8 cellular contexts compared by ENCODE assay signal in the genomic region with DNA sequence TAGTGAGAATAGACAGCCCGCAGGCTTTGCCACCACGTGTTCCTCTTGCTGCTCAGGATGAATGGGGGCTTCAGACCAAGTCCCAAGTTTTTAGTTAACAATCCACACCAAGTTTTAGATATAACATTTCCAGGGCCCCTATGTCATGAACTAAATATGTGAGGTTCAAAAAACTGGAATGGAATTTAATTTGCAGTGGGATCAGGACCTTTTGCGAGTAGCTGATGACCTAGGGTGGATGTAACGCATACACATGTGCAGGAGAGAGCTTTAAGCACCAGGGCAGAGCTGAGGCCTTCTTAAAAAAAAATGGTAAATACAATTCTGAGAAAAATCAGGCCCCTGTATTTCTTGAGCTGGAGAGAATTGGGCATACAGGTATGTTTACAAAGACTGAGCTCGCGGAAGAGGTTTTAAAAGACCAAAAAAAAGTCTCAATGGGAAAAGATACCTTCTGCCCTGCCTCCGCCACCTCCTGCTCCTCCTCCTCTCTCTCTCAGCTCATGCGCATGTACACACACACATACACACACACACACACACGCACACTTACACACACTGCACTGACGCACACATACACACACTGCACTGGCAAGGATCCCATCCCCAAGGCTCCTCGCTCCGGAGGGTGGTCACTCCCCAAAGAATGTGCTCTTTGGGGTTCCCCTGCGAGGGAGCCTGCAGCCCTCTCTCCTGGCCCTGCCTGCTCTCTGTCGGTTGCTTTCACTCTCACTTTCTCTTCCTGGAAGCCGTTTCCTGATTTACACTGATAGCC. TPM values are rescaled to one million over a fixed set of nuclear protein-coding genes. Genes with fewer than 3 reads are reported as not detected.
DNase-seq lines count a peak whose midpoint lies in the region; FAIRE-seq and TF ChIP-seq lines count a peak whose summit lies in the region.

No MANE protein-coding gene starts in this region.

- peak; percentile 64 for DNase-seq in H7
- peak; percentile 26 for DNase-seq in OCI-LY7 (ENCODE audit: low spot score)
- DNase-seq in astrocyte (ENCODE audit: low read depth): peak; percentile 70
- no peak for DNase-seq in kidney epithelial cell (ENCODE audit: low read depth)
- peak; percentile 44 for DNase-seq in stimulated activated CD4-positive, alpha-beta T cell treated with anti-CD3 and anti-CD28 coated beads, Interleukin-1b, Interleukin-23, amount 100 ng/mL, for 48 hours
- DNase-seq in SIG-M5 treated with dmso at 0.1 percent for 504 hours (lab: John Stamatoyannopoulos, UW; ENCODE audit: unreplicated experiment): no peak
- DNase-seq in NCI-H2227 (lab: John Stamatoyannopoulos, UW; ENCODE audit: unreplicated experiment): no peak

- H3K9me3 Mint-ChIP-seq in astrocyte (ENCODE audit: unreplicated experiment): peaks cover 1% of the 10 kb centered on the region

- H3K4me3 ChIP-seq in GM08714 (ENCODE audit: low read length) (peak overlapping the region; percentile 33; the same call in 1 of the 2 replicates), H7 (ENCODE audit: insufficient read depth, low read depth, low read length) (peak overlapping the region; percentile 9; the same call in 1 of the 2 replicates), OCI-LY7 (ENCODE audit: low read depth, low read length, poor library complexity, severe bottlenecking) (peak overlapping the region; percentile 42), astrocyte (ENCODE audit: insufficient read depth, low read depth, low read length) (peak overlapping the region; percentile 57), kidney epithelial cell (ENCODE audit: low read depth, low read length) (peak overlapping the region; percentile 25)

- H3K27me3 Mint-ChIP-seq in astrocyte (ENCODE audit: low read depth, unreplicated experiment): peaks cover 24% of the 10 kb centered on the region

- no peak for TF ChIP-seq CTCF in OCI-LY7 (conservative IDR thresholded peaks at IDR 0.05; ENCODE audit: low read length)
- TF ChIP-seq CTCF in astrocyte (IDR thresholded peaks at IDR 0.05; ENCODE audit: insufficient read depth, low read depth, low read length): no peak
- no peak for TF ChIP-seq CTCF in kidney epithelial cell (IDR thresholded peaks at IDR 0.05; ENCODE audit: insufficient read depth, low read length, poor library complexity, severe bottlenecking)

- H3K27ac ChIP-seq in OCI-LY7 (ENCODE audit: low read depth, low read length, poor library complexity, severe bottlenecking): no peak overlapping the region
- no peak overlapping the region for H3K27ac ChIP-seq in astrocyte (ENCODE audit: low read depth, low read length)

- intact Hi-C loops in OCI-LY7 (cut with micrococcal nuclease; ENCODE audit: unreplicated experiment): loop anchor here (1.0 kb wide), 1 partner anchor 47 kb away; no protein-coding TSS in a partner anchor

- POLR2A ChIA-PET in OCI-LY7 (lab: Charles Lee): interaction anchor here (1.0 kb wide), 2 partner anchors 29 to 47 kb away, joined by 3 read pairs; no protein-coding TSS in a partner anchor

- FAIRE-seq in astrocyte (lab: Jason Lieb, UNC): no peak

- peak overlapping the region; percentile 58 for H3K27ac Mint-ChIP-seq in astrocyte (ENCODE audit: unreplicated experiment)

- CTCF ChIA-PET in OCI-LY7 (lab: Charles Lee; ENCODE audit: unreplicated experiment): interaction anchor here (0.6 kb wide), 1 partner anchor 829 kb away, joined by 6 read pairs; no protein-coding TSS in a partner anchor

- no peaks in the 10 kb centered on the region for H3K9me3 ChIP-seq in OCI-LY7 (ENCODE audit: low read length)
- H3K9me3 ChIP-seq in astrocyte (ENCODE audit: insufficient read depth, low read depth, low read length): no peaks in the 10 kb centered on the region

- H3K9ac ChIP-seq in astrocyte (ENCODE audit: low read length): peak overlapping the region; percentile 56

- H3K27me3 ChIP-seq in H7 (ENCODE audit: control insufficient read depth, insufficient read depth, low read length): no peaks in the 10 kb centered on the region
- H3K27me3 ChIP-seq in astrocyte (ENCODE audit: insufficient read depth, low read length): peaks cover 8% of the 10 kb centered on the region
- peaks cover 3% of the 10 kb centered on the region for H3K27me3 ChIP-seq in kidney epithelial cell (ENCODE audit: control insufficient read depth, insufficient read depth, low read length)

- H3K4me1 ChIP-seq in OCI-LY7 (ENCODE audit: insufficient read depth, low read length, poor library complexity, severe bottlenecking): peaks cover 4% of the 10 kb centered on the region
- peaks cover 5% of the 10 kb centered on the region for H3K4me1 ChIP-seq in astrocyte (ENCODE audit: insufficient read depth, low read length)

- H3K36me3 ChIP-seq in H7 (replicated peaks; ENCODE audit: control insufficient read depth, insufficient read depth, low read length): no peaks in the 10 kb centered on the region
- H3K36me3 ChIP-seq in OCI-LY7 (ENCODE audit: insufficient read depth, low read length): no peaks in the 10 kb centered on the region
- H3K36me3 ChIP-seq in astrocyte (ENCODE audit: insufficient read depth, low read length): no peaks in the 10 kb centered on the region
- H3K36me3 ChIP-seq in kidney epithelial cell (ENCODE audit: control insufficient read depth, insufficient read depth, low read length): no peaks in the 10 kb centered on the region

- H4K20me1 ChIP-seq in OCI-LY7 (ENCODE audit: insufficient read depth, low read length): no peaks in the 10 kb centered on the region
- H4K20me1 ChIP-seq in astrocyte (ENCODE audit: insufficient read depth, low read length): no peaks in the 10 kb centered on the region

- BruUV-seq in OCI-LY7 (replicated peaks; lab: Mats Ljungman, UMichigan): no TSS peak

- no peaks in the 10 kb centered on the region for H3K79me2 ChIP-seq in OCI-LY7 (ENCODE audit: insufficient read depth, low read depth, low read length)
- no peaks in the 10 kb centered on the region for H3K79me2 ChIP-seq in astrocyte (ENCODE audit: insufficient read depth, low read length)

- H3K4me2 ChIP-seq in OCI-LY7 (ENCODE audit: low read length): peak overlapping the region; percentile 41
- peak overlapping the region; percentile 89 for H3K4me2 ChIP-seq in astrocyte (ENCODE audit: low read length)

- H3K36me3 Mint-ChIP-seq in astrocyte (ENCODE audit: low read depth, unreplicated experiment): no peaks in the 10 kb centered on the region

- H2AFZ ChIP-seq in OCI-LY7 (ENCODE audit: low read length) (peak overlapping the region; percentile 76; the same call in 1 of the 2 replicates), astrocyte (ENCODE audit: low read depth, low read length) (peak overlapping the region; percentile 96)

- no peaks in the 10 kb centered on the region for H3K9me2 ChIP-seq in OCI-LY7 (ENCODE audit: insufficient read depth, low read length)

- no peak overlapping the region for H3K4me3 Mint-ChIP-seq in astrocyte (ENCODE audit: unreplicated experiment)

- peaks cover 14% of the 10 kb centered on the region for H3K4me1 Mint-ChIP-seq in astrocyte (ENCODE audit: low read depth, unreplicated experiment)

RNA-seq across cellular contexts. Expression of a gene that starts 48.2 kb away (rescaled TPM):
- 33.0 and 50.2 TPM in 2 replicates for total RNA-seq in H7 (2014; rRNA removed; shearing (Covaris generic))
- total RNA-seq in OCI-LY7 (2014; rRNA removed; shearing (Covaris generic)): 26.5 and 27.6 TPM in 2 replicates
- total RNA-seq in OCI-LY7 (2022) (28.9 and 29.1 TPM in 2 replicates), astrocyte (247 and 270 TPM in 2 replicates), kidney epithelial cell (62.7 and 68.4 TPM in 2 replicates)

Comparison
In these comparisons a context has a peak if more than half of its experiments do, and no peak if none do; other contexts are left out.
1. DNase-seq: peak in H7 (single experiment), OCI-LY7 (single experiment), astrocyte (single experiment) and stimulated activated CD4-positive, alpha-beta T cell treated with anti-CD3 and anti-CD28 coated beads, Interleukin-1b, Interleukin-23, amount 100 ng/mL, for 48 hours (single experiment); none in kidney epithelial cell (single experiment), SIG-M5 treated with dmso at 0.1 percent for 504 hours (single experiment) and NCI-H2227 (single experiment).
2. Peak in every context shown above with its lines, with median percentiles within 50 percentile points of each other: H3K4me3 ChIP-seq.